ENCODE assay signal across 17 cellular contexts in genomic region chr11:38900156-38900679, GRCh38.
DNase-seq lines count a peak whose midpoint lies in the region; ATAC-seq, FAIRE-seq and TF ChIP-seq lines count a peak whose summit lies in the region.
"Had no signal": no experiment of that assay in that cellular context is flagged by ENCODE, and none has a peak within 500 bp of the region (broad histone marks: within the 10 kb centered on the region; RNA-seq: fewer than 3 reads in every experiment).

No MANE protein-coding gene starts in this region.

- peaks cover 3% of the 10 kb centered on the region for H3K4me1 ChIP-seq in NT2/D1 (ENCODE audit: insufficient read depth, insufficient read length)
- peaks cover 18% of the 10 kb centered on the region; the same call in 1 of the 2 replicates for H3K4me1 ChIP-seq in iPS-20b (ENCODE audit: insufficient read depth, low read length)
- peaks cover 0 to 2% of the 10 kb centered on the region in 2 donors for H3K4me1 ChIP-seq in small intestine (ENCODE audit: control insufficient read depth in 2 of 2, insufficient read depth in 1 of 2, low read depth in 1 of 2, low read length in 1 of 2)

- H3K9me3 ChIP-seq in NT2/D1 (ENCODE audit: insufficient read depth, low read length) (no peaks in the 10 kb centered on the region), iPS-20b (ENCODE audit: insufficient read depth, low read depth, low read length) (no peaks in the 10 kb centered on the region), small intestine (ENCODE audit: control insufficient read depth, low read depth) (no peaks in the 10 kb centered on the region), WERI-Rb-1 (ENCODE audit: severe bottlenecking) (no peaks in the 10 kb centered on the region)

- H3K27me3 ChIP-seq in NT2/D1 (ENCODE audit: insufficient read depth, insufficient read length): no peaks in the 10 kb centered on the region
- H3K27me3 ChIP-seq in iPS-20b (ENCODE audit: insufficient read depth, low read length): no peaks in the 10 kb centered on the region
- H3K27me3 ChIP-seq in small intestine (ENCODE audit: control insufficient read depth in 2 of 2, insufficient read depth in 2 of 2, low read length in 2 of 2): no peaks in the 10 kb centered on the region
- H3K27me3 ChIP-seq in WERI-Rb-1 (ENCODE audit: insufficient read depth, low read depth, severe bottlenecking): no peaks in the 10 kb centered on the region

- DNase-seq in NCI-H2227 treated with DMSO at 0.1 percent for 48 hours (lab: John Stamatoyannopoulos, UW) (peak; percentile 27), NCI-H2227 (lab: John Stamatoyannopoulos, UW; ENCODE audit: unreplicated experiment) (no peak), NT2/D1 (ENCODE audit: low read depth, low spot score) (peak; percentile 42), small intestine (peak; percentile 5), WERI-Rb-1 (no peak)
- DNase-seq in stimulated activated naive CD4-positive, alpha-beta T cell treated with Interleukin-2 at 50 U/mL for 16 hours (lab: John Stamatoyannopoulos, UW): no peak
- DNase-seq: GF-D8; NCI-H1417 treated with DMSO at 0.1 percent for 48 hours; NCI-H187 treated with DMSO at 0.1 percent for 48 hours; NK-92 treated with Interleukin-12 subunit alpha and Interleukin-12 subunit beta, amount 100 ng/mL, for 24 hours; OCI-M1; SHP77 had no signal

- H3K36me3 ChIP-seq in NT2/D1 (ENCODE audit: insufficient read depth, insufficient read length, low read length) (no peaks in the 10 kb centered on the region), iPS-20b (ENCODE audit: insufficient read depth, low read depth, low read length) (no peaks in the 10 kb centered on the region), small intestine (ENCODE audit: control insufficient read depth in 2 of 2, insufficient read depth in 2 of 2, low read length in 2 of 2) (no peaks in the 10 kb centered on the region), WERI-Rb-1 (no peaks in the 10 kb centered on the region)

- 11 to 31% (median 22%) methylated on average over 6 of the region's 6 CpGs for WGBS in small intestine, 3 donors

- no peak for ATAC-seq in GM19397 (IDR thresholded peaks at IDR 0.05; ENCODE audit: unreplicated experiment)
- ATAC-seq: SK-N-SH treated with all-trans-retinoic acid at 6 μM for 48 hours had no signal

- H3K9ac ChIP-seq in NT2/D1 (ENCODE audit: insufficient read length, low read depth) (no peak overlapping the region), iPS-20b (ENCODE audit: low read depth, low read length) (peak overlapping the region; percentile 45; the same call in 1 of the 2 replicates)
- H3K9ac ChIP-seq: KMS-11 had no signal

- H3K4me3 ChIP-seq in NT2/D1 (ENCODE audit: insufficient read length, low read depth): no peak overlapping the region
- no peak overlapping the region; the same call in 1 of the 2 replicates for H3K4me3 ChIP-seq in iPS-20b (ENCODE audit: low read length)
- H3K4me3 ChIP-seq in small intestine (ENCODE audit: low read depth in 1 of 2, low read length in 2 of 2): no peak overlapping the region
- no peak overlapping the region for H3K4me3 ChIP-seq in WERI-Rb-1 (ENCODE audit: low read depth, low read length)

- no peak for TF ChIP-seq CTCF in WERI-Rb-1 (IDR thresholded peaks at IDR 0.05; ENCODE audit: low read depth, low read length)

- no peak for FAIRE-seq in small intestine (lab: Jason Lieb, UNC)

- no peak overlapping the region for H3K27ac ChIP-seq in iPS-20b (ENCODE audit: low read length)
- H3K27ac ChIP-seq in small intestine (ENCODE audit: low read depth in 1 of 2, low read length in 1 of 2): no peak overlapping the region
- no peak overlapping the region for H3K27ac ChIP-seq in WERI-Rb-1
- H3K27ac ChIP-seq: 22Rv1, KMS-11 had no signal

Comparison
In these comparisons a context has a peak if more than half of its experiments do, and no peak if none do; other contexts are left out.
1. DNase-seq: peak in NCI-H2227 treated with DMSO at 0.1 percent for 48 hours (single experiment), NT2/D1 (single experiment) and small intestine (single experiment); none in NCI-H2227 (single experiment), WERI-Rb-1 (single experiment) and stimulated activated naive CD4-positive, alpha-beta T cell treated with Interleukin-2 at 50 U/mL for 16 hours (single experiment).